In the genomic region with DNA sequence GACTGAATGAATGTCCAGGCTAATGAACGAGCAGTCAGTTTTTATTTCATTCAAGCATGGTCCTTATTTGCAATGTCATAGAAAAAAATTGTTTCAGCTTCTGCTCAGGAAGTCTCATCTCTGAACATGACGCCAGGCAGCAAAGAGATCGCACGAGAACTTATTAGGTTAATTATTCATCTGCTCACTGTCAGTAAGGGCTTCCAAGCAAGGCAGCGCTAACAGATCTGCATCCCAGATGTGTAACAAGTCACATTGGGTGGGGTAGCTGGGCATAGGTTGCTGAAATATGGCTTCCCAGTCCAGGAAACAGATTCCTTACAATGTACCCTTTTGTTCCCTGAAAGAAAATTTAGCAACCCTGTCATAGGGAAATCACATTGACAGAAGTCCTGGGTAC, we compare ENCODE assay signal across 15 cellular contexts.
DNase-seq lines count a peak whose midpoint lies in the region; ATAC-seq and TF ChIP-seq lines count a peak whose summit lies in the region.
"Had no signal": no experiment of that assay in that cellular context is flagged by ENCODE, and none has a peak within 500 bp of the region (broad histone marks: within the 10 kb centered on the region; RNA-seq: fewer than 3 reads in every experiment).

No MANE protein-coding gene starts in this region.

- intact Hi-C loops in activated T-helper 1 cell treated with anti-CD3 and anti-CD28 coated beads, Interleukin-12 subunit alpha, Interleukin-12 subunit beta, Interleukin-2, Interleukin-4 antibody, amounts not matched to agents 30 ng/mL and 10 ng/mL and 1 ng/mL, durations not matched to agents 14 hours and 24 hours and 36 hours (cut with micrococcal nuclease) = no loop called here
- intact Hi-C loops in Right ventricle myocardium superior (cut with DNase I) = no loop called here
- intact Hi-C loops in psoas muscle (cut with DNase I) = no loop called here

- H3K4me1 ChIP-seq in GM23248 (ENCODE audit: insufficient read depth) = peaks cover 12% of the 10 kb centered on the region
- peaks cover 3% of the 10 kb centered on the region for H3K4me1 ChIP-seq in psoas muscle

- peaks cover 7% of the 10 kb centered on the region; the same call in 1 of the 2 replicates for H3F3A ChIP-seq in GM23248 (ENCODE audit: insufficient read depth)

- H4K20me1 ChIP-seq in GM23248 (ENCODE audit: insufficient read depth) = no peaks in the 10 kb centered on the region

- in situ Hi-C loops in GM23248 (cut with MboI) = no loop called here

- CTCF ChIA-PET in activated CD8-positive, alpha-beta memory T cell treated with anti-CD3 and anti-CD28 coated beads, Interleukin-2, amount 10 ng/mL, durations not matched to agents 7 days and 5 days (lab: Charles Lee) = no interaction called here

- H3K4me3 ChIP-seq in GM23248 (no peak overlapping the region), psoas muscle (no peak overlapping the region)
- H3K4me3 ChIP-seq: hepatocyte had no signal

- no peaks in the 10 kb centered on the region for H3K27me3 Mint-ChIP-seq in activated CD8-positive, alpha-beta memory T cell treated with anti-CD3 and anti-CD28 coated beads, Interleukin-2, amount 10 ng/mL, durations not matched to agents 7 days and 5 days
- no peaks in the 10 kb centered on the region for H3K27me3 Mint-ChIP-seq in activated T-helper 1 cell treated with anti-CD3 and anti-CD28 coated beads, Interleukin-12 subunit alpha, Interleukin-12 subunit beta, Interleukin-2, Interleukin-4 antibody, amounts not matched to agents 30 ng/mL and 10 ng/mL and 1 ng/mL, durations not matched to agents 14 hours and 24 hours and 36 hours (ENCODE audit: insufficient read depth)
- no peaks in the 10 kb centered on the region for H3K27me3 Mint-ChIP-seq in neural crest cell (ENCODE audit: low read depth)

- H3K36me3 Mint-ChIP-seq in activated CD8-positive, alpha-beta memory T cell treated with anti-CD3 and anti-CD28 coated beads, Interleukin-2, amount 10 ng/mL, durations not matched to agents 7 days and 5 days = peaks cover 45% of the 10 kb centered on the region
- H3K36me3 Mint-ChIP-seq in activated T-helper 1 cell treated with anti-CD3 and anti-CD28 coated beads, Interleukin-12 subunit alpha, Interleukin-12 subunit beta, Interleukin-2, Interleukin-4 antibody, amounts not matched to agents 30 ng/mL and 10 ng/mL and 1 ng/mL, durations not matched to agents 14 hours and 24 hours and 36 hours (ENCODE audit: low read depth) = peaks cover 23% of the 10 kb centered on the region
- no peaks in the 10 kb centered on the region for H3K36me3 Mint-ChIP-seq in neural crest cell (ENCODE audit: low read depth)

- TF ChIP-seq CTCF in neural crest cell (conservative IDR thresholded peaks at IDR 0.05) (no peak), psoas muscle (IDR thresholded peaks at IDR 0.05) (no peak)

- no peak overlapping the region for H3K4me2 ChIP-seq in GM23248 (ENCODE audit: unreplicated experiment)
- H3K4me2 ChIP-seq: hepatocyte had no signal

- peaks cover 78% of the 10 kb centered on the region for H3K4me1 Mint-ChIP-seq in activated CD8-positive, alpha-beta memory T cell treated with anti-CD3 and anti-CD28 coated beads, Interleukin-2, amount 10 ng/mL, durations not matched to agents 7 days and 5 days
- peaks cover 83% of the 10 kb centered on the region for H3K4me1 Mint-ChIP-seq in activated T-helper 1 cell treated with anti-CD3 and anti-CD28 coated beads, Interleukin-12 subunit alpha, Interleukin-12 subunit beta, Interleukin-2, Interleukin-4 antibody, amounts not matched to agents 30 ng/mL and 10 ng/mL and 1 ng/mL, durations not matched to agents 14 hours and 24 hours and 36 hours (ENCODE audit: low read depth)
- H3K4me1 Mint-ChIP-seq in neural crest cell = peaks cover 30% of the 10 kb centered on the region

- H3K27me3 ChIP-seq in GM23248 (replicated peaks; ENCODE audit: insufficient read depth) (no peaks in the 10 kb centered on the region), psoas muscle (ENCODE audit: insufficient read depth in 3 of 3, low read length in 2 of 3) (no peaks in the 10 kb centered on the region)
- H3K27me3 ChIP-seq: hepatocyte had no signal

- H3K27ac ChIP-seq in GM23248 (no peak overlapping the region), psoas muscle (no peak overlapping the region)
- H3K27ac ChIP-seq: hepatocyte had no signal

- ATAC-seq in activated CD8-positive, alpha-beta memory T cell treated with anti-CD3 and anti-CD28 coated beads, Interleukin-2, amount 10 ng/mL, durations not matched to agents 7 days and 5 days = no peak
- ATAC-seq in Right ventricle myocardium superior (ENCODE audit: poor library complexity) (no peak), HG02610 (IDR thresholded peaks at IDR 0.05; ENCODE audit: unreplicated experiment) (no peak), psoas muscle (no peak)

- 33 to 35% methylated on average over 5 of the region's 5 CpGs for WGBS in GM23248 (ENCODE audit: low coverage in 1 of 2, low lambda C conversion rate in 2 of 2, missing lambda C conversion rate in 2 of 2), 2 experiments
- WGBS in psoas muscle, 3 donors = 87 to 92% (median 88%) methylated on average over 5 of the region's 5 CpGs

- no peak overlapping the region for H3K4me3 Mint-ChIP-seq in activated CD8-positive, alpha-beta memory T cell treated with anti-CD3 and anti-CD28 coated beads, Interleukin-2, amount 10 ng/mL, durations not matched to agents 7 days and 5 days
- no peak overlapping the region for H3K4me3 Mint-ChIP-seq in activated T-helper 1 cell treated with anti-CD3 and anti-CD28 coated beads, Interleukin-12 subunit alpha, Interleukin-12 subunit beta, Interleukin-2, Interleukin-4 antibody, amounts not matched to agents 30 ng/mL and 10 ng/mL and 1 ng/mL, durations not matched to agents 14 hours and 24 hours and 36 hours
- H3K4me3 Mint-ChIP-seq in neural crest cell = no peak overlapping the region

- H3K27ac Mint-ChIP-seq in activated CD8-positive, alpha-beta memory T cell treated with anti-CD3 and anti-CD28 coated beads, Interleukin-2, amount 10 ng/mL, durations not matched to agents 7 days and 5 days = peak overlapping the region; percentile 48
- peak overlapping the region; percentile 73 for H3K27ac Mint-ChIP-seq in activated T-helper 1 cell treated with anti-CD3 and anti-CD28 coated beads, Interleukin-12 subunit alpha, Interleukin-12 subunit beta, Interleukin-2, Interleukin-4 antibody, amounts not matched to agents 30 ng/mL and 10 ng/mL and 1 ng/mL, durations not matched to agents 14 hours and 24 hours and 36 hours
- peak overlapping the region; percentile 13 for H3K27ac Mint-ChIP-seq in neural crest cell (ENCODE audit: unreplicated experiment)

- H3K9me3 ChIP-seq in GM23248 (ENCODE audit: low read depth) = no peaks in the 10 kb centered on the region
- H3K9me3 ChIP-seq in psoas muscle = no peaks in the 10 kb centered on the region

- peak overlapping the region; percentile 30; the same call in 1 of the 2 replicates for H2AFZ ChIP-seq in GM23248
- H2AFZ ChIP-seq: hepatocyte had no signal

- no peaks in the 10 kb centered on the region for H3K36me3 ChIP-seq in GM23248 (ENCODE audit: low read depth)
- H3K36me3 ChIP-seq in psoas muscle (ENCODE audit: insufficient read depth in 1 of 2, low read depth in 1 of 2) = no peaks in the 10 kb centered on the region

- H3K9me3 Mint-ChIP-seq in activated CD8-positive, alpha-beta memory T cell treated with anti-CD3 and anti-CD28 coated beads, Interleukin-2, amount 10 ng/mL, durations not matched to agents 7 days and 5 days (ENCODE audit: low read depth) = peaks cover 2% of the 10 kb centered on the region
- no peaks in the 10 kb centered on the region for H3K9me3 Mint-ChIP-seq in activated T-helper 1 cell treated with anti-CD3 and anti-CD28 coated beads, Interleukin-12 subunit alpha, Interleukin-12 subunit beta, Interleukin-2, Interleukin-4 antibody, amounts not matched to agents 30 ng/mL and 10 ng/mL and 1 ng/mL, durations not matched to agents 14 hours and 24 hours and 36 hours
- no peaks in the 10 kb centered on the region for H3K9me3 Mint-ChIP-seq in neural crest cell

- no peaks in the 10 kb centered on the region for H3K79me2 ChIP-seq in GM23248 (ENCODE audit: insufficient read depth)
- H3K79me2 ChIP-seq: hepatocyte had no signal

- no peak overlapping the region for H3K9ac ChIP-seq in GM23248

- H3K9me2 ChIP-seq in GM23248 (ENCODE audit: insufficient read depth) = no peaks in the 10 kb centered on the region

- DNase-seq in activated CD8-positive, alpha-beta memory T cell treated with anti-CD3 and anti-CD28 coated beads, Interleukin-2, amount 10 ng/mL, durations not matched to agents 7 days and 5 days = no peak
- no peak for DNase-seq in activated CD8-positive, alpha-beta memory T cell treated with anti-CD3 and anti-CD28 coated beads, Interleukin-2, amount 50 U/mL, for 4 hours
- DNase-seq in GM23248 (no peak), neural crest cell (ENCODE audit: low read depth, low spot score) (no peak), Right ventricle myocardium superior (no peak), psoas muscle (no peak)
- DNase-seq in activated T-helper 1 cell treated with anti-CD3 and anti-CD28 coated beads, Interleukin-12 subunit alpha, Interleukin-12 subunit beta, Interleukin-2, Interleukin-4 antibody, amounts not matched to agents 30 ng/mL and 10 ng/mL and 1 ng/mL, durations not matched to agents 14 hours and 24 hours and 36 hours (ENCODE audit: low spot score) = no peak
- DNase-seq: ACHN; activated naive CD4-positive, alpha-beta T cell; Kasumi-1; mammary epithelial cell; NCI-H187 treated with DMSO at 0.1 percent for 48 hours; SHP77 treated with DMSO at 0.1 percent for 48 hours had no signal

Comparison
In these comparisons a context has a peak if more than half of its experiments do, and no peak if none do; other contexts are left out.
1. H3K27ac Mint-ChIP-seq: peak in every context shown above with its lines; median percentile 73 in activated T-helper 1 cell treated with anti-CD3 and anti-CD28 coated beads, Interleukin-12 subunit alpha, Interleukin-12 subunit beta, Interleukin-2, Interleukin-4 antibody, amounts not matched to agents 30 ng/mL and 10 ng/mL and 1 ng/mL, durations not matched to agents 14 hours and 24 hours and 36 hours; 48 in activated CD8-positive, alpha-beta memory T cell treated with anti-CD3 and anti-CD28 coated beads, Interleukin-2, amount 10 ng/mL, durations not matched to agents 7 days and 5 days; 13 in neural crest cell.